ENCODE assay signal across 9 cellular contexts in genomic region chr20:43681468-43681942, GRCh38. TPM values are rescaled to one million over a fixed set of nuclear protein-coding genes. Genes with fewer than 3 reads are reported as not detected.
A peak's percentile ranks its signal among the peaks of the same experiment; 100 is the strongest.
DNase-seq lines count a peak whose midpoint lies in the region; ATAC-seq and TF ChIP-seq lines count a peak whose summit lies in the region.
"Had no signal": no experiment of that assay in that cellular context is flagged by ENCODE, and none has a peak within 500 bp of the region (broad histone marks: within the 10 kb centered on the region; RNA-seq: fewer than 3 reads in every experiment).

No MANE protein-coding gene starts in this region.

- no peak overlapping the region for H3K27ac Mint-ChIP-seq in Calu3 (ENCODE audit: unreplicated experiment)
- H3K27ac Mint-ChIP-seq in mesothelial cell of epicardium: no peak overlapping the region

- H3K27me3 ChIP-seq in KMS-11 (ENCODE audit: insufficient read depth, low read depth): no peaks in the 10 kb centered on the region

- peaks cover 23% of the 10 kb centered on the region for H3K36me3 Mint-ChIP-seq in Calu3 (ENCODE audit: insufficient read depth, unreplicated experiment)
- H3K36me3 Mint-ChIP-seq in mesothelial cell of epicardium: peaks cover 4% of the 10 kb centered on the region

- peaks cover 83% of the 10 kb centered on the region for H3K4me1 ChIP-seq in KMS-11 (ENCODE audit: low read depth, poor library complexity, severe bottlenecking)

- peaks cover 77% of the 10 kb centered on the region for H3K79me2 ChIP-seq in KMS-11 (ENCODE audit: insufficient read depth, low read depth)

- no peak overlapping the region for H2AFZ ChIP-seq in KMS-11 (ENCODE audit: low read depth)

- peak overlapping the region; percentile 90 for H3K9ac ChIP-seq in KMS-11

- TF ChIP-seq CTCF in GM12873 (IDR thresholded peaks at IDR 0.05; ENCODE audit: insufficient read depth, low read depth, low read length, missing control alignments): peak; percentile 57
- peak; percentile 72 for TF ChIP-seq CTCF in KMS-11 (conservative IDR thresholded peaks at IDR 0.05; ENCODE audit: low read depth, low read length)
- TF ChIP-seq CTCF in Calu3 (IDR thresholded peaks at IDR 0.05; ENCODE audit: unreplicated experiment): no peak
- TF ChIP-seq CTCF in mesothelial cell of epicardium (IDR thresholded peaks at IDR 0.05; ENCODE audit: unreplicated experiment): no peak

- H3K27ac ChIP-seq in KMS-11: peak overlapping the region; percentile 99

- ATAC-seq in GM21526 (IDR thresholded peaks at IDR 0.05; ENCODE audit: low FRiP score, unreplicated experiment): peak; percentile 13
- ATAC-seq: Panc1 had no signal

- H4K20me1 ChIP-seq in KMS-11 (ENCODE audit: insufficient read depth): no peaks in the 10 kb centered on the region

- no peak overlapping the region for H3K4me3 Mint-ChIP-seq in Calu3 (ENCODE audit: low read depth, unreplicated experiment)
- H3K4me3 Mint-ChIP-seq in mesothelial cell of epicardium: no peak overlapping the region

- no peaks in the 10 kb centered on the region for H3K27me3 Mint-ChIP-seq in Calu3 (ENCODE audit: unreplicated experiment)
- H3K27me3 Mint-ChIP-seq in mesothelial cell of epicardium (ENCODE audit: low read depth): no peaks in the 10 kb centered on the region

- H3K36me3 ChIP-seq in KMS-11 (ENCODE audit: insufficient read depth): peaks cover 12% of the 10 kb centered on the region

- no peak overlapping the region for H3K4me3 ChIP-seq in KMS-11 (IDR thresholded peaks at IDR 0.05; ENCODE audit: insufficient read depth, low read depth, low read length)

- intact Hi-C loops in Calu3 (cut with micrococcal nuclease; ENCODE audit: unreplicated experiment): no loop called here

- peak; percentile 38 for DNase-seq in cerebellar cortex (ENCODE audit: low spot score)
- DNase-seq in Calu3: no peak
- DNase-seq in effector CD8-positive, alpha-beta T cell (lab: John Stamatoyannopoulos, UW): no peak
- DNase-seq in NK-92 treated with Interleukin-12 subunit alpha and Interleukin-12 subunit beta, amount 100 ng/mL, for 24 hours (lab: John Stamatoyannopoulos, UW): no peak
- no peak for DNase-seq in mesothelial cell of epicardium (ENCODE audit: low spot score in 2 of 2, unreplicated experiment in 2 of 2)

- H3K4me1 Mint-ChIP-seq in Calu3 (ENCODE audit: low read depth, unreplicated experiment) (no peaks in the 10 kb centered on the region), mesothelial cell of epicardium (no peaks in the 10 kb centered on the region)

- BruUV-seq in Calu3 (replicated peaks; lab: Mats Ljungman, UMichigan): no TSS peak

- no peaks in the 10 kb centered on the region for H3K9me3 Mint-ChIP-seq in Calu3 (ENCODE audit: low read depth, unreplicated experiment)
- H3K9me3 Mint-ChIP-seq in mesothelial cell of epicardium: no peaks in the 10 kb centered on the region

- peak overlapping the region; percentile 89 for H3K4me2 ChIP-seq in KMS-11

- CTCF ChIA-PET in Calu3 (lab: Charles Lee): no interaction called here

RNA-seq across cellular contexts. Expression of gene MYBL2, which starts 14.6 kb away (rescaled TPM):
- 113 and 125 TPM in 2 replicates for total RNA-seq in Calu3 (2022)
- total RNA-seq in mesothelial cell of epicardium: 22.8 to 26.8 TPM (median 24.3 TPM) in 3 replicates

RNA-seq across cellular contexts. Expression of gene GTSF1L, which starts 45.3 kb away (rescaled TPM):
- total RNA-seq in Calu3 (2022) (not detected in 2 replicates), mesothelial cell of epicardium (not detected in 3 replicates)

Comparison
In these comparisons a context has a peak if more than half of its experiments do, and no peak if none do; other contexts are left out.
1. CTCF ChIP-seq: peak in GM12873 (single experiment) and KMS-11 (single experiment); none in Calu3 (single experiment) and mesothelial cell of epicardium (single experiment).